15 cellular contexts compared by ENCODE assay signal in genomic region chr5:38329132-38329715, GRCh38.
DNase-seq lines count a peak whose midpoint lies in the region; ATAC-seq and TF ChIP-seq lines count a peak whose summit lies in the region.
"Had no signal": no experiment of that assay in that cellular context is flagged by ENCODE, and none has a peak within 500 bp of the region (broad histone marks: within the 10 kb centered on the region; RNA-seq: fewer than 3 reads in every experiment).

No MANE protein-coding gene starts in this region.

- H3K4me3 ChIP-seq in breast epithelium (no peak overlapping the region), SJSA1 (no peak overlapping the region), fibroblast of mammary gland (ENCODE audit: control insufficient read depth, low read depth, low read length) (no peak overlapping the region)
- H3K4me3 ChIP-seq: tibial artery had no signal

- ATAC-seq in GM21390 (IDR thresholded peaks at IDR 0.05; ENCODE audit: unreplicated experiment): no peak
- no peak for ATAC-seq in HG03196 (IDR thresholded peaks at IDR 0.05; ENCODE audit: unreplicated experiment)

- H3K36me3 ChIP-seq in breast epithelium (no peaks in the 10 kb centered on the region), SJSA1 (no peaks in the 10 kb centered on the region)
- H3K36me3 ChIP-seq: tibial artery had no signal

- H3K4me1 ChIP-seq in breast epithelium: no peaks in the 10 kb centered on the region
- H3K4me1 ChIP-seq in SJSA1 (replicated peaks): peaks cover 30% of the 10 kb centered on the region
- H3K4me1 ChIP-seq: tibial artery had no signal

- CTCF ChIA-PET in MCF 10A (lab: Yijun Ruan, JAX): interaction anchor here (0.6 to 1.0 kb wide), 2 partner anchors 64 to 257 kb away, joined by 3 read pairs; no protein-coding TSS in a partner anchor

- intact Hi-C loops in MCF 10A (cut with micrococcal nuclease): no loop called here
- intact Hi-C loops in breast epithelium (cut with DNase I; ENCODE audit: low total_unique reads): no loop called here

- DNase-seq in MCF 10A (ENCODE audit: unreplicated experiment) (peak; percentile 88), breast epithelium (ENCODE audit: low spot score in 2 of 2) (no peak), SJSA1 (ENCODE audit: low read depth in 1 of 2, low spot score in 2 of 2) (peak; percentile 84 to 93), fibroblast of mammary gland (ENCODE audit: low read depth) (peak; percentile 57), NOMO-1 treated with dmso at 0.1 percent for 144 hours (lab: John Stamatoyannopoulos, UW; ENCODE audit: unreplicated experiment) (no peak)
- DNase-seq in activated naive CD8-positive, alpha-beta T cell treated with anti-CD3 and anti-CD28 coated beads for 36 hours: no peak
- DNase-seq: cortex of kidney, NCI-H146, NCI-H524 treated with DMSO at 0.1 percent for 48 hours, posterior cingulate gyrus, Right ventricle myocardium superior, tibial artery had no signal

- H3K4me3 Mint-ChIP-seq in MCF 10A (ENCODE audit: unreplicated experiment): no peak overlapping the region
- no peak overlapping the region for H3K4me3 Mint-ChIP-seq in activated naive CD8-positive, alpha-beta T cell treated with anti-CD3 and anti-CD28 coated beads for 36 hours
- H3K4me3 Mint-ChIP-seq: activated naive CD4-positive, alpha-beta T cell treated with anti-CD3 and anti-CD28 coated beads, Interleukin-2, amount 50 U/mL, for 24 hours had no signal

- peaks cover 0 to 4% of the 10 kb centered on the region in 2 donors for H3K9me3 ChIP-seq in breast epithelium
- H3K9me3 ChIP-seq in SJSA1 (replicated peaks): peaks cover 3% of the 10 kb centered on the region; the same call in 1 of the 2 replicates
- H3K9me3 ChIP-seq: tibial artery had no signal

- no peaks in the 10 kb centered on the region for H3K27me3 Mint-ChIP-seq in MCF 10A (ENCODE audit: insufficient read depth, unreplicated experiment)
- no peaks in the 10 kb centered on the region for H3K27me3 Mint-ChIP-seq in activated naive CD8-positive, alpha-beta T cell treated with anti-CD3 and anti-CD28 coated beads for 36 hours

- TF ChIP-seq POLR2A in breast epithelium (IDR thresholded peaks at IDR 0.05): no peak

- H3K27ac Mint-ChIP-seq in MCF 10A (ENCODE audit: low read depth, unreplicated experiment): no peak overlapping the region
- no peak overlapping the region for H3K27ac Mint-ChIP-seq in activated naive CD8-positive, alpha-beta T cell treated with anti-CD3 and anti-CD28 coated beads for 36 hours
- H3K27ac Mint-ChIP-seq: activated naive CD4-positive, alpha-beta T cell treated with anti-CD3 and anti-CD28 coated beads, Interleukin-2, amount 50 U/mL, for 24 hours had no signal

- POLR2A ChIA-PET in MCF 10A (lab: Yijun Ruan, JAX): interaction anchor here (0.9 kb wide), 2 partner anchors 13 to 22 kb away, joined by 3 read pairs; no protein-coding TSS in a partner anchor

- no peaks in the 10 kb centered on the region for H3K36me3 Mint-ChIP-seq in MCF 10A (ENCODE audit: insufficient read depth, unreplicated experiment)
- H3K36me3 Mint-ChIP-seq in activated naive CD8-positive, alpha-beta T cell treated with anti-CD3 and anti-CD28 coated beads for 36 hours: no peaks in the 10 kb centered on the region
- H3K36me3 Mint-ChIP-seq: activated naive CD4-positive, alpha-beta T cell treated with anti-CD3 and anti-CD28 coated beads, Interleukin-2, amount 50 U/mL, for 24 hours had no signal

- no peaks in the 10 kb centered on the region for H3K9me3 Mint-ChIP-seq in MCF 10A (ENCODE audit: unreplicated experiment)
- peaks cover 7% of the 10 kb centered on the region for H3K9me3 Mint-ChIP-seq in activated naive CD8-positive, alpha-beta T cell treated with anti-CD3 and anti-CD28 coated beads for 36 hours

- H3K27ac ChIP-seq in breast epithelium (no peak overlapping the region), SJSA1 (peak overlapping the region; percentile 61)
- H3K27ac ChIP-seq: tibial artery had no signal

- no TSS peak for BruUV-seq in MCF 10A (replicated peaks; lab: Mats Ljungman, UMichigan)

- peaks cover 16% of the 10 kb centered on the region for H3K4me1 Mint-ChIP-seq in MCF 10A (ENCODE audit: insufficient read depth, unreplicated experiment)
- no peaks in the 10 kb centered on the region for H3K4me1 Mint-ChIP-seq in activated naive CD8-positive, alpha-beta T cell treated with anti-CD3 and anti-CD28 coated beads for 36 hours
- H3K4me1 Mint-ChIP-seq: activated naive CD4-positive, alpha-beta T cell treated with anti-CD3 and anti-CD28 coated beads, Interleukin-2, amount 50 U/mL, for 24 hours had no signal

- TF ChIP-seq CTCF in MCF 10A (IDR thresholded peaks at IDR 0.05; ENCODE audit: unreplicated experiment): no peak
- no peak for TF ChIP-seq CTCF in breast epithelium (IDR thresholded peaks at IDR 0.05)
- no peak for TF ChIP-seq CTCF in fibroblast of mammary gland (conservative IDR thresholded peaks at IDR 0.05; ENCODE audit: control insufficient read depth, insufficient read depth, low read depth, low read length)

- H3K27me3 ChIP-seq in breast epithelium (no peaks in the 10 kb centered on the region), SJSA1 (replicated peaks) (no peaks in the 10 kb centered on the region)
- H3K27me3 ChIP-seq: tibial artery had no signal

Comparison
In these comparisons a context has a peak if more than half of its experiments do, and no peak if none do; other contexts are left out.
1. DNase-seq: peak in MCF 10A (single experiment), SJSA1 (2 of 2) and fibroblast of mammary gland (single experiment); none in breast epithelium (0 of 2), activated naive CD8-positive, alpha-beta T cell treated with anti-CD3 and anti-CD28 coated beads for 36 hours (single experiment) and NOMO-1 treated with dmso at 0.1 percent for 144 hours (single experiment).